ENCODE assay signal across 8 cellular contexts in the genomic region with DNA sequence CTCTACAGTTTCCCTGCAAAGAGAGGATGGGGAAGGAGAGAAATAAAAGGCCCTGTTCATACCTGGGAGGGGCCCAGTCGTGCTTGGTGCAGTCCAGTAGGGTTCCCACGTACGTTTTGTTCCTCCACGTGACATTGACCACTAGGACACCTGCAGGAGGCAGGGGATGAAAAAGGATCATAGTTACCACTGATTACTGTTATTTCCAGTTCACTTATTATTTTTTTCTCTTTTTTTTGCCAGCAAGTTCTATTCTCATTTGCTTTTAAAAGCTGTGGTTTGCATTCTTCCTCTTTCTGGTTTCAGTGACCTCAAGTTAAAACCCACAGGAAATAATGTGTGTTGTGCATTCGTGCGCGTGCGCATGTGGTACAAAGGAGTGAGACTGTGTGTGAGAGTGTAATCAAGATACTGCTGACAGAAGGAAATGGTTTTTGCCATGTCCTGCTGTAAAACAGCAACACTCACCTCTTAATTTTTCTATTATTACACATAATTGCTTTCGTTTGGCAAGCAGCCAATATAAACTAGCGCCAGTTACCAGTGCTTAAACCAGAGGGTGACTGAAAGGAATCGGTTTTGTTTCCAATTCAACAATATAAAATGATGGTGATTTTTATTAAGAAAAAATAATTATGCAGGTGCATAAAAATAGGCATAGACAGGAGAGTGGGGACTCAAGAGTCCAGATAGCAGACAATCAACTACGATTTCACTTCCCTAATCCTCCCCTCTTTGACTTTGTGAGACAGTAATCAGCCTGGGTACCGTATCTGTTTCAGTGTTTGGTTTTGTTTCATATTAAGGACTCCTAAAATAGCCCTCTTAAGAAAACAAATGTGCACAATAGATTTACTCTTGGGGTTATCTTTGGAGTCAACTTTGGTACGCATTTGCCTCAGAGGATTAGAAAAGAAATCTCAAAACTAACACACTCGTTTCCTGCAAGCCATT.
DNase-seq lines count a peak whose midpoint lies in the region; ATAC-seq and TF ChIP-seq lines count a peak whose summit lies in the region.

No MANE protein-coding gene starts in this region.

- ATAC-seq in HG03066 (IDR thresholded peaks at IDR 0.05; ENCODE audit: low read depth, unreplicated experiment) = peak; percentile 68
- ATAC-seq in lung (ENCODE audit: insufficient read depth, low FRiP score) = peak; percentile 64

- H3K27ac ChIP-seq in cingulate gyrus (ENCODE audit: low read depth, low read length) (peak overlapping the region; percentile 30), lung (ENCODE audit: low read depth in 1 of 2, low read length in 1 of 2) (peak overlapping the region; percentile 17 to 30)

- H3K27me3 ChIP-seq in lung (ENCODE audit: control insufficient read depth, insufficient read depth) = no peaks in the 10 kb centered on the region

- 3 to 6% methylated on average over 15 of the region's 15 CpGs for WGBS in lung, 2 donors

- DNase-seq in activated gamma-delta T cell treated with Interleukin-2 at 50 U/mL for 16 hours (peak; percentile 61), activated gamma-delta T cell (lab: John Stamatoyannopoulos, UW) (no peak), NCI-H2196 (lab: John Stamatoyannopoulos, UW; ENCODE audit: unreplicated experiment) (peak; percentile 84), lung (ENCODE audit: low spot score) (peak; percentile 73)
- peak; percentile 38 for DNase-seq in activated CD4-positive, CD25-positive, alpha-beta regulatory T cell treated with anti-CD3 and anti-CD28 coated beads, Interleukin-2, amount 50 U/mL, for 72 hours
- peak; percentile 55 for DNase-seq in stimulated activated CD8-positive, alpha-beta memory T cell treated with anti-CD3 and anti-CD28 coated beads, Interleukin-4, amount 100 ng/mL, for 24 hours (ENCODE audit: low read depth)

- H3K36me3 ChIP-seq in lung (ENCODE audit: control insufficient read depth in 2 of 2, insufficient read depth in 2 of 2, low read length in 2 of 2) = peaks cover 0 to 4% of the 10 kb centered on the region in 2 donors

- H3K4me3 ChIP-seq in lung = no peak overlapping the region

- H3K4me1 ChIP-seq in lung (ENCODE audit: control insufficient read depth in 2 of 2, insufficient read depth in 2 of 2, low read length in 2 of 2) = peaks cover 6 to 9% of the 10 kb centered on the region in 2 donors

- TF ChIP-seq CTCF in lung (IDR thresholded peaks at IDR 0.05; ENCODE audit: control extremely low read depth, extremely low read depth) = no peak

- H3K9me3 ChIP-seq in lung (ENCODE audit: control insufficient read depth in 2 of 2, insufficient read depth in 1 of 2, low read length in 1 of 2) = no peaks in the 10 kb centered on the region
